Comparison of ENCODE assay signal across 23 cellular contexts in genomic region chr14:103510311-103511021, GRCh38. TPM values are rescaled to one million over a fixed set of nuclear protein-coding genes. Genes with fewer than 3 reads are reported as not detected.
A peak's percentile ranks its signal among the peaks of the same experiment; 100 is the strongest.
DNase-seq lines count a peak whose midpoint lies in the region; ATAC-seq, FAIRE-seq and TF ChIP-seq lines count a peak whose summit lies in the region.
"Had no signal": no experiment of that assay in that cellular context is flagged by ENCODE, and none has a peak within 500 bp of the region (broad histone marks: within the 10 kb centered on the region; RNA-seq: fewer than 3 reads in every experiment).

No MANE protein-coding gene starts in this region.

- no peaks in the 10 kb centered on the region for H3K4me1 Mint-ChIP-seq in endodermal cell
- H3K4me1 Mint-ChIP-seq: activated CD8-positive, alpha-beta memory T cell treated with anti-CD3 and anti-CD28 coated beads, Interleukin-2, amount 10 ng/mL, durations not matched to agents 7 days and 5 days had no signal

- H3K4me3 Mint-ChIP-seq in endodermal cell = no peak overlapping the region
- H3K4me3 Mint-ChIP-seq: activated CD8-positive, alpha-beta memory T cell treated with anti-CD3 and anti-CD28 coated beads, Interleukin-2, amount 10 ng/mL, durations not matched to agents 7 days and 5 days had no signal

- H3K9me3 ChIP-seq in endodermal cell (ENCODE audit: control insufficient read depth, low read length) (no peaks in the 10 kb centered on the region), sigmoid colon (no peaks in the 10 kb centered on the region)
- H3K9me3 ChIP-seq: MG63, transverse colon had no signal

- no peaks in the 10 kb centered on the region for H3K27me3 Mint-ChIP-seq in endodermal cell (ENCODE audit: insufficient read depth)
- H3K27me3 Mint-ChIP-seq: activated CD8-positive, alpha-beta memory T cell treated with anti-CD3 and anti-CD28 coated beads, Interleukin-2, amount 10 ng/mL, durations not matched to agents 7 days and 5 days had no signal

- no peak overlapping the region for H3K27ac Mint-ChIP-seq in endodermal cell
- H3K27ac Mint-ChIP-seq: activated CD8-positive, alpha-beta memory T cell treated with anti-CD3 and anti-CD28 coated beads, Interleukin-2, amount 10 ng/mL, durations not matched to agents 7 days and 5 days had no signal

- H3K36me3 ChIP-seq in endodermal cell (ENCODE audit: control insufficient read depth, insufficient read depth, low read length) (peaks cover 37% of the 10 kb centered on the region), sigmoid colon (peaks cover 0 to 45% (median 6%) of the 10 kb centered on the region in 4 donors)

- DNase-seq in GM12891 (ENCODE audit: insufficient read length, low spot score) (no peak), NCI-H1694 treated with DMSO at 0.1 percent for 48 hours (lab: John Stamatoyannopoulos, UW) (peak; percentile 42), endodermal cell (peak; percentile 70), sigmoid colon (peak; percentile 48), NCI-H1930 (lab: John Stamatoyannopoulos, UW) (no peak), GF-D8 (lab: John Stamatoyannopoulos, UW) (no peak), dermis blood vessel endothelial cell (no peak)
- DNase-seq: ACHN; activated CD8-positive, alpha-beta memory T cell treated with anti-CD3 and anti-CD28 coated beads, Interleukin-2, amount 10 ng/mL, durations not matched to agents 7 days and 5 days; C1 segment of cervical spinal cord; HCEC 1CT; MG63; NCI-H1436; NCI-H69; OCI-M1; Right ventricle myocardium superior; stimulated activated CD4-positive, alpha-beta T cell treated with anti-CD3 and anti-CD28 coated beads, Interleukin-2, amount 100 ng/mL, for 48 hours; stimulated activated naive CD8-positive, alpha-beta T cell treated with anti-CD3 and anti-CD28 coated beads, Interleukin-15, Interleukin-2, amounts not matched to agents 100 U/mL and 50 U/mL, for 24 hours; SW 1271; transverse colon had no signal

- FAIRE-seq in GM12891 (lab: Jason Lieb, UNC) = peak; percentile 43
- FAIRE-seq: GM18507 had no signal

- WGBS in endodermal cell (ENCODE audit: insufficient coverage in 1 of 2, insufficient read length in 1 of 2), 2 experiments = 91 to 97% methylated on average over 12 to 14 of the region's 14 CpGs
- WGBS in sigmoid colon, 2 donors = 92% methylated on average over 14 of the region's 14 CpGs

- no peak for ATAC-seq in HG02981 (IDR thresholded peaks at IDR 0.05; ENCODE audit: unreplicated experiment)
- ATAC-seq: activated CD8-positive, alpha-beta memory T cell treated with anti-CD3 and anti-CD28 coated beads, Interleukin-2, amount 10 ng/mL, durations not matched to agents 7 days and 5 days; stimulated activated naive CD8-positive, alpha-beta T cell treated with anti-CD3 and anti-CD28 coated beads, Interleukin-15, Interleukin-2, amounts not matched to agents 100 U/mL and 50 U/mL, for 24 hours had no signal

- TF ChIP-seq CTCF in endodermal cell (conservative IDR thresholded peaks at IDR 0.05) = peak; percentile 42
- TF ChIP-seq CTCF in sigmoid colon (IDR thresholded peaks at IDR 0.05) = no peak

- no peak overlapping the region for H3K9ac ChIP-seq in endodermal cell (ENCODE audit: extremely low read depth, low read length, poor library complexity, severe bottlenecking)

- no peak overlapping the region for H3K27ac ChIP-seq in endodermal cell (ENCODE audit: low read depth, low read length)
- no peak overlapping the region for H3K27ac ChIP-seq in sigmoid colon
- H3K27ac ChIP-seq: transverse colon had no signal

- H3K27me3 ChIP-seq in endodermal cell (ENCODE audit: control insufficient read depth, insufficient read depth, low read length, poor library complexity, severe bottlenecking) (no peaks in the 10 kb centered on the region), sigmoid colon (no peaks in the 10 kb centered on the region)
- H3K27me3 ChIP-seq: MG63, transverse colon had no signal

- intact Hi-C loops in sigmoid colon (cut with DNase I) = no loop called here

- H3K4me3 ChIP-seq in endodermal cell (ENCODE audit: low read length) = no peak overlapping the region
- H3K4me3 ChIP-seq in sigmoid colon = no peak overlapping the region
- H3K4me3 ChIP-seq: MG63, smooth muscle cell, transverse colon had no signal

- H3K4me1 ChIP-seq in endodermal cell (ENCODE audit: control insufficient read depth, insufficient read depth, low read length) (no peaks in the 10 kb centered on the region), sigmoid colon (peaks cover 0 to 21% (median 19%) of the 10 kb centered on the region in 4 donors)

- TF ChIP-seq POLR2A in GM12891 (IDR thresholded peaks at IDR 0.05; ENCODE audit: low read depth, low read length) (no peak), sigmoid colon (IDR thresholded peaks at IDR 0.05) (no peak)

- no peak for TF ChIP-seq EP300 in sigmoid colon (IDR thresholded peaks at IDR 0.05)

- no peaks in the 10 kb centered on the region for H3K9me3 Mint-ChIP-seq in endodermal cell

- H3K36me3 Mint-ChIP-seq in endodermal cell (ENCODE audit: low read depth) = peaks cover 60% of the 10 kb centered on the region

TF ChIP-seq in GM12891, 5 proteins besides CTCF, POLR2A, EP300 and RAD21:
- no peak for TF ChIP-seq PAX5 (IDR thresholded peaks at IDR 0.05; ENCODE audit: insufficient read depth, low read length, severe bottlenecking)
- no peak for TF ChIP-seq TAF1 (IDR thresholded peaks at IDR 0.05; ENCODE audit: low read depth, low read length)
- no peak for TF ChIP-seq POU2F2 (IDR thresholded peaks at IDR 0.05; ENCODE audit: low read depth, low read length)
- TF ChIP-seq SPI1 (IDR thresholded peaks at IDR 0.05; ENCODE audit: low read depth, low read length) = no peak
- TF ChIP-seq POLR2AphosphoS5 (IDR thresholded peaks at IDR 0.05; ENCODE audit: low read depth, low read length) = no peak

RNA-seq across cellular contexts. Expression of gene CKB, which starts 12.2 kb away (rescaled TPM):
- polyA plus RNA-seq in GM12891 (2012; ENCODE audit: low read depth, missing spikeins) = 44.2 TPM
- total RNA-seq in endodermal cell = 100 to 1,000 TPM; 602 to 920 TPM
- polyA plus RNA-seq in endodermal cell (2013, experiment 1 of 2) = 1,216 TPM
- 1,012 TPM for polyA plus RNA-seq in endodermal cell (2013, experiment 2 of 2)
- 1,000 to 10,000 TPM; 1,303 to 1,696 (median 1,494) TPM for total RNA-seq in sigmoid colon
- 1,000 to 10,000 TPM in 2 of 3 donors, 100 to 1,000 TPM in 1; 905 to 2,176 (median 1,086) TPM for polyA plus RNA-seq in sigmoid colon
- total RNA-seq in dermis blood vessel endothelial cell = 2.6 and 3.2 TPM in 2 replicates

RNA-seq across cellular contexts. Expression of gene TRMT61A, which starts 18.5 kb away (rescaled TPM):
- polyA plus RNA-seq in GM12891 (2012; ENCODE audit: low read depth, missing spikeins) = 5.1 TPM
- total RNA-seq in endodermal cell = 1 to 10 TPM; 7.4 to 7.9 TPM
- polyA plus RNA-seq in endodermal cell (2013, experiment 1 of 2) = 4.5 TPM
- polyA plus RNA-seq in endodermal cell (2013, experiment 2 of 2) = 4.1 TPM
- 10 to 100 TPM; 20.2 to 27.2 (median 22.7) TPM for total RNA-seq in sigmoid colon
- polyA plus RNA-seq in sigmoid colon = 10 to 100 TPM in 1 of 3 donors, 1 to 10 TPM in 2; 4.2 to 18.1 (median 8.4) TPM
- total RNA-seq in dermis blood vessel endothelial cell = 5.6 and 7.5 TPM in 2 replicates

RNA-seq across cellular contexts. Expression of gene BAG5, which starts 52.0 kb away (rescaled TPM):
- 9.3 TPM for polyA plus RNA-seq in GM12891 (2012; ENCODE audit: low read depth, missing spikeins)
- total RNA-seq in endodermal cell (10 to 100 TPM; 27.6 to 28.1 TPM), sigmoid colon (10 to 100 TPM; 18.6 to 27.1 (median 24.9) TPM), dermis blood vessel endothelial cell (34.8 and 35.4 TPM in 2 replicates)
- polyA plus RNA-seq in endodermal cell (2013, experiment 1 of 2) = 20.2 TPM
- polyA plus RNA-seq in endodermal cell (2013, experiment 2 of 2) = 20.5 TPM
- 10 to 100 TPM; 13.2 to 15.6 (median 14.6) TPM for polyA plus RNA-seq in sigmoid colon

RNA-seq across cellular contexts. Expression of gene COA8, which starts 52.3 kb away (rescaled TPM):
- polyA plus RNA-seq in GM12891 (2012; ENCODE audit: low read depth, missing spikeins) = 50.7 TPM
- total RNA-seq in endodermal cell = 10 to 100 TPM; 30.1 to 39.8 TPM
- polyA plus RNA-seq in endodermal cell (2013, experiment 1 of 2) = 34.9 TPM
- 38.8 TPM for polyA plus RNA-seq in endodermal cell (2013, experiment 2 of 2)
- 10 to 100 TPM; 35.7 to 39.0 (median 37.5) TPM for total RNA-seq in sigmoid colon
- polyA plus RNA-seq in sigmoid colon = 10 to 100 TPM; 33.9 to 67.3 (median 65.7) TPM
- total RNA-seq in dermis blood vessel endothelial cell = 24.7 and 26.5 TPM in 2 replicates

Comparison
In these comparisons a context has a peak if more than half of its experiments do, and no peak if none do; other contexts are left out.
1. DNase-seq: peak in NCI-H1694 treated with DMSO at 0.1 percent for 48 hours (single experiment), endodermal cell (single experiment) and sigmoid colon (single experiment); none in GM12891 (single experiment), NCI-H1930 (0 of 2), GF-D8 (single experiment) and dermis blood vessel endothelial cell (single experiment).
2. RNA of gene CKB, which starts 12.2 kb away (total RNA-seq): 1,303 to 1,696 TPM in sigmoid colon and 602 to 920 TPM in endodermal cell; 2.6 to 3.2 TPM in dermis blood vessel endothelial cell; every median in the first group is over 100 times any median in the second.